Comparison of ENCODE assay signal across 8 cellular contexts in the genomic region with DNA sequence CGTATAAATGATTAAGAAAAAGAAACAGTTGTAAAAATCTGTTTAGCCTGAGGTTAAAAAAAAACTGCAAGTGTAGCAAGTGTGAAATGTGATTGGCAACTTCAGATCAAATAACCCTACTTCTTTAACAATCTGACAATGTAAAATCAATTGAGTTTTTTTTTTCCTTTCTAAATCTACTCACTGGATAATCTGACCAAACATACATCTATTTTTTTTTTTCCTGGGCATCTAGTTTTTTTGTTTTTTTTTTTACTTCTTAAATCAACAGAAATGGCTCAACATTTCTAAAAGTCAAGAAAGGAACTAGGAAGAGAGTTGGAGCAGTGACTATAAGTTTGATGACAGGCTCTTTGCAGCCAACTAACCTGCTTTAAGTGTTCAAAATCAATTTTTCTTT. TPM values are rescaled to one million over a fixed set of nuclear protein-coding genes. Genes with fewer than 3 reads are reported as not detected.
A peak's percentile ranks its signal among the peaks of the same experiment; 100 is the strongest.
DNase-seq lines count a peak whose midpoint lies in the region; ATAC-seq and TF ChIP-seq lines count a peak whose summit lies in the region.

No MANE protein-coding gene starts in this region.

- no peaks in the 10 kb centered on the region for H3K27me3 Mint-ChIP-seq in activated naive CD4-positive, alpha-beta T cell treated with anti-CD3 and anti-CD28 coated beads, Interleukin-2, amount 50 U/mL, for 24 hours
- H3K27me3 Mint-ChIP-seq in activated naive CD8-positive, alpha-beta T cell treated with anti-CD3 and anti-CD28 coated beads for 36 hours, result no peaks in the 10 kb centered on the region

- no peaks in the 10 kb centered on the region for H3K9me3 ChIP-seq in upper lobe of left lung

- peak overlapping the region in 3 of 4 donors; percentile 81 to 92 (median 88) for H3K27ac ChIP-seq in upper lobe of left lung

- 63 to 71% methylated on average over 1 of the region's 1 CpG for WGBS in upper lobe of left lung, 2 donors

- no peak for DNase-seq in activated naive CD4-positive, alpha-beta T cell treated with anti-CD3 and anti-CD28 coated beads, Interleukin-2, amount 50 U/mL, for 16 hours
- no peak for DNase-seq in activated naive CD8-positive, alpha-beta T cell treated with anti-CD3 and anti-CD28 coated beads for 36 hours
- no peak for DNase-seq in kidney epithelial cell (ENCODE audit: low read depth)
- DNase-seq in upper lobe of left lung, result no peak

- H3K36me3 Mint-ChIP-seq in activated naive CD4-positive, alpha-beta T cell treated with anti-CD3 and anti-CD28 coated beads, Interleukin-2, amount 50 U/mL, for 24 hours, result peaks cover 7% of the 10 kb centered on the region
- peaks cover 20% of the 10 kb centered on the region for H3K36me3 Mint-ChIP-seq in activated naive CD8-positive, alpha-beta T cell treated with anti-CD3 and anti-CD28 coated beads for 36 hours

- peaks cover 6 to 21% (median 9%) of the 10 kb centered on the region in 4 donors for H3K4me1 ChIP-seq in upper lobe of left lung

- H3K27me3 ChIP-seq in kidney epithelial cell (ENCODE audit: control insufficient read depth, insufficient read depth, low read length) (no peaks in the 10 kb centered on the region), upper lobe of left lung (no peaks in the 10 kb centered on the region)

- TF ChIP-seq POLR2A in upper lobe of left lung (IDR thresholded peaks at IDR 0.05), result no peak

- ATAC-seq in upper lobe of left lung (ENCODE audit: low FRiP score in 2 of 2) (no peak), GM21528 (IDR thresholded peaks at IDR 0.05; ENCODE audit: low FRiP score, unreplicated experiment) (no peak), GM21576 (IDR thresholded peaks at IDR 0.05; ENCODE audit: unreplicated experiment) (no peak), HG03342 (IDR thresholded peaks at IDR 0.05; ENCODE audit: unreplicated experiment) (no peak)

- peak overlapping the region; percentile 95 for H3K4me3 ChIP-seq in kidney epithelial cell (ENCODE audit: low read depth, low read length)
- peak overlapping the region in 3 of 4 donors; percentile 82 to 96 (median 93) for H3K4me3 ChIP-seq in upper lobe of left lung

- peak overlapping the region; percentile 93 for H3K27ac Mint-ChIP-seq in activated naive CD4-positive, alpha-beta T cell treated with anti-CD3 and anti-CD28 coated beads, Interleukin-2, amount 50 U/mL, for 24 hours
- peak overlapping the region; percentile 80 for H3K27ac Mint-ChIP-seq in activated naive CD8-positive, alpha-beta T cell treated with anti-CD3 and anti-CD28 coated beads for 36 hours

- no peak for TF ChIP-seq CTCF in kidney epithelial cell (IDR thresholded peaks at IDR 0.05; ENCODE audit: insufficient read depth, low read length, poor library complexity, severe bottlenecking)
- no peak for TF ChIP-seq CTCF in upper lobe of left lung (IDR thresholded peaks at IDR 0.05)

- H3K4me1 Mint-ChIP-seq in activated naive CD4-positive, alpha-beta T cell treated with anti-CD3 and anti-CD28 coated beads, Interleukin-2, amount 50 U/mL, for 24 hours, result peaks cover 37% of the 10 kb centered on the region
- H3K4me1 Mint-ChIP-seq in activated naive CD8-positive, alpha-beta T cell treated with anti-CD3 and anti-CD28 coated beads for 36 hours, result peaks cover 44% of the 10 kb centered on the region

- H3K4me3 Mint-ChIP-seq in activated naive CD4-positive, alpha-beta T cell treated with anti-CD3 and anti-CD28 coated beads, Interleukin-2, amount 50 U/mL, for 24 hours, result peak overlapping the region; percentile 93
- H3K4me3 Mint-ChIP-seq in activated naive CD8-positive, alpha-beta T cell treated with anti-CD3 and anti-CD28 coated beads for 36 hours, result peak overlapping the region; percentile 90

- H3K36me3 ChIP-seq in kidney epithelial cell (ENCODE audit: control insufficient read depth, insufficient read depth, low read length), result no peaks in the 10 kb centered on the region
- H3K36me3 ChIP-seq in upper lobe of left lung, result no peaks in the 10 kb centered on the region

- no peak for TF ChIP-seq EP300 in upper lobe of left lung (IDR thresholded peaks at IDR 0.05)

- no peaks in the 10 kb centered on the region for H3K9me3 Mint-ChIP-seq in activated naive CD4-positive, alpha-beta T cell treated with anti-CD3 and anti-CD28 coated beads, Interleukin-2, amount 50 U/mL, for 24 hours
- no peaks in the 10 kb centered on the region for H3K9me3 Mint-ChIP-seq in activated naive CD8-positive, alpha-beta T cell treated with anti-CD3 and anti-CD28 coated beads for 36 hours

RNA-seq across cellular contexts. Expression of gene ARL3, which starts 1.4 kb away (rescaled TPM):
- total RNA-seq in activated naive CD8-positive, alpha-beta T cell treated with anti-CD3 and anti-CD28 coated beads for 36 hours, result 1 to 10 TPM; 5.7 to 6.2 TPM
- 5.2 and 5.9 TPM in 2 replicates for total RNA-seq in kidney epithelial cell
- 1 to 10 TPM; 4.6 to 7.9 (median 6.4) TPM for total RNA-seq in upper lobe of left lung

RNA-seq across cellular contexts. Expression of gene SFXN2, which starts 1.6 kb away (rescaled TPM):
- total RNA-seq in activated naive CD8-positive, alpha-beta T cell treated with anti-CD3 and anti-CD28 coated beads for 36 hours, result 10 to 100 TPM; 23.6 to 28.0 TPM
- total RNA-seq in kidney epithelial cell, result 2.3 and 4.5 TPM in 2 replicates
- 10 to 100 TPM in 2 of 6 donors, 1 to 10 TPM in 4; 3.9 to 28.3 (median 8.0) TPM for total RNA-seq in upper lobe of left lung

RNA-seq across cellular contexts. Expression of gene WBP1L, which starts 30.9 kb away (rescaled TPM):
- total RNA-seq in activated naive CD8-positive, alpha-beta T cell treated with anti-CD3 and anti-CD28 coated beads for 36 hours, result 10 to 100 TPM; 11.8 to 12.0 TPM
- total RNA-seq in kidney epithelial cell (67.1 and 71.8 TPM in 2 replicates), upper lobe of left lung (10 to 100 TPM; 41.7 to 76.6 (median 54.7) TPM)
